ENCODE assay signal across 25 cellular contexts in the genomic region with DNA sequence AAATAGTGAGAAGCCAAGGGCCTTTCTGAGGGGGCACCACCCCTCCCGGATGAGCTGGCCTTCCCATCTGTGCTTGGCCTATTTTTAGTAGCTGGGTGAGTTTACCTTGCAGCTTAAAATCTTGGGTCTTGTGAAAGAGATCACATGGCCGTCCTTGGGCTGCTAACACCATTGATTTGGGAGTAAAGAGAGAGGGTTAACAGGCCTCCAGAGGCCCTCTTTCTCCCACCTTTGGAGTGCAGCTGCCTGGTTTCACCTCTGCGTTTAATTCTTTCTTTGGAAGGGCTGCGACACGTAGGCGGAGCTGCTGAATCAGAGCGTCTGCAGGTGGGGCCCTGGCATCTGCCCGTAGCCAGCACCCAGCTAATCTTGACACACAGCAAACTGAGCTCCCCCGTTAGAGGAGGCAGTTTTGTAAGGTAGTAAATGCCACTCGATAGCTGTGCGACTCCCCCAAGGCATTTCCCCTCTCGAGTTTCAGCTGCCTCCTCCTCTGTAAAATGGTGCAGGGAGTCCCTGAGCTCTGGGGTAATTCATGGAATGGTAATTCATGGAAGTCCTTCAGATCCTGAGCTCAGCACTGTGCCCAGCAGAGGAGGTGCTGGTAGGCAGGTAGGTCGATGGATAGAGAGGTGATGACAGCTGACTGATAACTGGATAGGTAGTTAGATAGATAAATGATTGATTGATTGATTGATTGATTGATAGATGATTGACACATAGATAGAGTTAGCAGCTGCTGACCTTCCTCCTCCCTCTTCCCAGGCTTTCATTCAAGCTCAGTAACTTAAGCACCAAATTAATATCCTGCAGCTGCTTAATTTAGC. TPM values are rescaled to one million over a fixed set of nuclear protein-coding genes. Genes with fewer than 3 reads are reported as not detected.
A peak's percentile ranks its signal among the peaks of the same experiment; 100 is the strongest.
DNase-seq lines count a peak whose midpoint lies in the region; ATAC-seq and TF ChIP-seq lines count a peak whose summit lies in the region.
"Had no signal": no experiment of that assay in that cellular context is flagged by ENCODE, and none has a peak within 500 bp of the region (broad histone marks: within the 10 kb centered on the region; RNA-seq: fewer than 3 reads in every experiment).

No MANE protein-coding gene starts in this region.

- no peak overlapping the region for H3K4me2 ChIP-seq in mammary epithelial cell (ENCODE audit: insufficient read depth, low read depth, low read length)

- no peak overlapping the region for H3K27ac ChIP-seq in mammary epithelial cell (ENCODE audit: insufficient read depth, low read depth, low read length)
- H3K27ac ChIP-seq in CD4-positive, alpha-beta memory T cell (ENCODE audit: low read depth, low read length) = no peak overlapping the region
- H3K27ac ChIP-seq: breast epithelium, gastroesophageal sphincter, spleen, suprapubic skin, VCaP had no signal

- H3K27me3 ChIP-seq in mammary epithelial cell (ENCODE audit: insufficient read depth, low read length) = no peaks in the 10 kb centered on the region
- no peaks in the 10 kb centered on the region for H3K27me3 ChIP-seq in CD4-positive, alpha-beta memory T cell (ENCODE audit: insufficient read depth, low read length)
- H3K27me3 ChIP-seq: breast epithelium had no signal

- DNase-seq in D341Med (ENCODE audit: low spot score) = peak; percentile 71
- DNase-seq in NCI-H1105 treated with DMSO at 0.1 percent for 48 hours (lab: John Stamatoyannopoulos, UW) = peak; percentile 53
- DNase-seq in RPMI8226 = peak; percentile 73
- DNase-seq in left kidney (ENCODE audit: low read depth, low spot score) = peak; percentile 56
- no peak for DNase-seq in mammary epithelial cell
- DNase-seq in CD4-positive, alpha-beta memory T cell = no peak
- no peak for DNase-seq in NCI-H2081 (lab: John Stamatoyannopoulos, UW)
- DNase-seq: activated CD4-positive, alpha-beta T cell treated with anti-CD3 and anti-CD28 coated beads, Interleukin-2, amount 10 ng/mL, durations not matched to agents 24 days and 14 days; activated naive CD4-positive, alpha-beta T cell treated with anti-CD3 and anti-CD28 coated beads for 36 hours; activated T-cell treated with anti-CD3 and anti-CD28 coated beads, Interleukin-2, amount 50 U/mL, for 48 hours; COR-L47; HCEC 1CT; mucosa of descending colon; NCI-H1048; NCI-H526 treated with DMSO at 0.1 percent for 48 hours; nephron progenitor cell; spleen; stimulated activated CD4-positive, alpha-beta T cell treated with anti-CD3 and anti-CD28 coated beads, Interleukin-4, amount 100 ng/mL, for 1 hour had no signal

- H3K27me3 Mint-ChIP-seq in CD4-positive, alpha-beta memory T cell = peaks cover 18 to 19% of the 10 kb centered on the region in 2 donors

- no peaks in the 10 kb centered on the region for H3K36me3 ChIP-seq in mammary epithelial cell (ENCODE audit: insufficient read depth, low read length)
- H3K36me3 ChIP-seq in CD4-positive, alpha-beta memory T cell (ENCODE audit: insufficient read depth, low read length) = no peaks in the 10 kb centered on the region
- H3K36me3 ChIP-seq: breast epithelium, suprapubic skin had no signal

- POLR2A ChIA-PET in CD4-positive, alpha-beta memory T cell (lab: Charles Lee; ENCODE audit: partially characterized antibody) = no interaction called here

- H3K27ac Mint-ChIP-seq in CD4-positive, alpha-beta memory T cell = no peak overlapping the region
- H3K27ac Mint-ChIP-seq: activated CD4-positive, alpha-beta T cell treated with anti-CD3 and anti-CD28 coated beads, Interleukin-2, amount 10 ng/mL, durations not matched to agents 24 days and 14 days; activated naive CD4-positive, alpha-beta T cell treated with anti-CD3 and anti-CD28 coated beads for 36 hours; nephron progenitor cell; stimulated activated memory B cell treated with anti-CD40 and anti-IgM and Interleukin-4, amounts not matched to agents 10 μg/mL and 1 μg/mL and 100 μg/mL, for 72 hours; T-helper 2 cell treated with Interferon-gamma antibody and Interleukin-4, amounts not matched to agents 5 μg/mL and 100 μg/mL, for 36 hours had no signal

- intact Hi-C loops in mammary epithelial cell (cut with micrococcal nuclease) = no loop called here
- intact Hi-C loops in CD4-positive, alpha-beta memory T cell (cut with micrococcal nuclease) = no loop called here

- no peaks in the 10 kb centered on the region for H4K20me1 ChIP-seq in mammary epithelial cell (ENCODE audit: insufficient read depth, low read length)

- H3K4me1 Mint-ChIP-seq in CD4-positive, alpha-beta memory T cell = no peaks in the 10 kb centered on the region
- H3K4me1 Mint-ChIP-seq: activated CD4-positive, alpha-beta T cell treated with anti-CD3 and anti-CD28 coated beads, Interleukin-2, amount 10 ng/mL, durations not matched to agents 24 days and 14 days; stimulated activated memory B cell treated with anti-CD40 and anti-IgM and Interleukin-4, amounts not matched to agents 10 μg/mL and 1 μg/mL and 100 μg/mL, for 72 hours had no signal

- in situ Hi-C loops in mammary epithelial cell (cut with MboI; ENCODE audit: low sequenced_read_pairs in 2 of 2) = no loop called here

- no peak overlapping the region for H2AFZ ChIP-seq in mammary epithelial cell (ENCODE audit: low read depth, low read length)

- H3K9me3 Mint-ChIP-seq in CD4-positive, alpha-beta memory T cell = peaks cover 0 to 4% (median 0%) of the 10 kb centered on the region in 8 donors
- H3K9me3 Mint-ChIP-seq: activated CD4-positive, alpha-beta T cell treated with anti-CD3 and anti-CD28 coated beads, Interleukin-2, amount 10 ng/mL, durations not matched to agents 24 days and 14 days; activated naive CD4-positive, alpha-beta T cell treated with anti-CD3 and anti-CD28 coated beads for 36 hours; nephron progenitor cell; T-helper 2 cell treated with Interferon-gamma antibody and Interleukin-4, amounts not matched to agents 5 μg/mL and 100 μg/mL, for 36 hours had no signal

- no peak overlapping the region for H3K4me3 Mint-ChIP-seq in CD4-positive, alpha-beta memory T cell
- H3K4me3 Mint-ChIP-seq: activated CD4-positive, alpha-beta T cell treated with anti-CD3 and anti-CD28 coated beads, Interleukin-2, amount 10 ng/mL, durations not matched to agents 24 days and 14 days; activated naive CD4-positive, alpha-beta T cell treated with anti-CD3 and anti-CD28 coated beads for 36 hours; nephron progenitor cell; stimulated activated memory B cell treated with anti-CD40 and anti-IgM and Interleukin-4, amounts not matched to agents 10 μg/mL and 1 μg/mL and 100 μg/mL, for 72 hours; T-helper 2 cell treated with Interferon-gamma antibody and Interleukin-4, amounts not matched to agents 5 μg/mL and 100 μg/mL, for 36 hours had no signal

- dilution Hi-C loops in mammary epithelial cell (cut with HindIII; ENCODE audit: low sequenced_read_pairs) = no loop called here

- CTCF ChIA-PET in mammary epithelial cell (lab: Charles Lee; ENCODE audit: low non-redundant PET) = interaction anchor here (0.7 kb wide), 1 partner anchor 241 kb away, joined by 3 read pairs; no protein-coding TSS in a partner anchor
- CTCF ChIA-PET in CD4-positive, alpha-beta memory T cell (lab: Charles Lee; ENCODE audit: partially characterized antibody) = no interaction called here

- no peak for ATAC-seq in HG03097 (IDR thresholded peaks at IDR 0.05; ENCODE audit: low FRiP score, unreplicated experiment)
- ATAC-seq: gastroesophageal sphincter; mucosa of descending colon; stimulated activated memory B cell treated with anti-CD40 and anti-IgM and Interleukin-4, amounts not matched to agents 10 μg/mL and 1 μg/mL and 100 μg/mL, for 72 hours had no signal

- BruUV-seq in mammary epithelial cell (replicated peaks; lab: Mats Ljungman, UMichigan) = no TSS peak

- no peaks in the 10 kb centered on the region for H3K79me2 ChIP-seq in mammary epithelial cell (ENCODE audit: insufficient read depth, low read length)

- H3K4me3 ChIP-seq in mammary epithelial cell (replicated peaks in 1 of 3; ENCODE audit: insufficient read depth in 1 of 3, low read depth in 2 of 3, low read length in 3 of 3) = no peak overlapping the region
- H3K4me3 ChIP-seq in CD4-positive, alpha-beta memory T cell (ENCODE audit: low read length in 2 of 2) = no peak overlapping the region
- H3K4me3 ChIP-seq: breast epithelium, gastroesophageal sphincter, mucosa of descending colon, spleen, suprapubic skin had no signal

- no peaks in the 10 kb centered on the region for H3K4me1 ChIP-seq in mammary epithelial cell (ENCODE audit: insufficient read depth, low read length)
- H3K4me1 ChIP-seq in CD4-positive, alpha-beta memory T cell (ENCODE audit: insufficient read depth, low read length) = no peaks in the 10 kb centered on the region
- H3K4me1 ChIP-seq: breast epithelium, suprapubic skin had no signal

- H3K9ac ChIP-seq in mammary epithelial cell (ENCODE audit: insufficient read depth, low read length) = no peak overlapping the region

- TF ChIP-seq CTCF in mammary epithelial cell (conservative IDR thresholded peaks at IDR 0.05 in 1 of 2, IDR thresholded peaks at IDR 0.05 in 1 of 2; ENCODE audit: extremely low read depth in 1 of 2, insufficient read depth in 1 of 2, low read depth in 1 of 2, low read length in 2 of 2) = no peak

- no peaks in the 10 kb centered on the region for H3K36me3 Mint-ChIP-seq in CD4-positive, alpha-beta memory T cell
- H3K36me3 Mint-ChIP-seq: stimulated activated memory B cell treated with anti-CD40 and anti-IgM and Interleukin-4, amounts not matched to agents 10 μg/mL and 1 μg/mL and 100 μg/mL, for 72 hours had no signal

- WGBS in mammary epithelial cell (ENCODE audit: low coverage, missing lambda C conversion rate) = 56% methylated on average over 13 of the region's 13 CpGs

- H3K9me3 ChIP-seq in mammary epithelial cell (replicated peaks; ENCODE audit: insufficient read depth, low read length) = peaks cover 50% of the 10 kb centered on the region
- no peaks in the 10 kb centered on the region for H3K9me3 ChIP-seq in CD4-positive, alpha-beta memory T cell (ENCODE audit: control insufficient read depth in 1 of 2, low read length in 2 of 2)
- H3K9me3 ChIP-seq: breast epithelium, gastroesophageal sphincter, mucosa of descending colon, spleen, suprapubic skin had no signal

RNA-seq across cellular contexts. Expression of a gene that starts 13.0 kb away (rescaled TPM):
- under 1 TPM; 0.17 to 0.33 TPM for total RNA-seq in mammary epithelial cell
- polyA plus RNA-seq in mammary epithelial cell = 0.17 TPM
- not detected for polyA minus RNA-seq in mammary epithelial cell
- total RNA-seq in CD4-positive, alpha-beta memory T cell = not detected
- polyA plus RNA-seq in CD4-positive, alpha-beta memory T cell = not detected
- total RNA-seq: activated naive CD4-positive, alpha-beta T cell treated with anti-CD3 and anti-CD28 coated beads for 36 hours had no signal

Comparison
In these comparisons a context has a peak if more than half of its experiments do, and no peak if none do; other contexts are left out.
1. DNase-seq: peak in D341Med (single experiment), NCI-H1105 treated with DMSO at 0.1 percent for 48 hours (single experiment), RPMI8226 (single experiment) and left kidney (single experiment); none in mammary epithelial cell (single experiment), CD4-positive, alpha-beta memory T cell (0 of 5) and NCI-H2081 (0 of 2).